In the genomic region with DNA sequence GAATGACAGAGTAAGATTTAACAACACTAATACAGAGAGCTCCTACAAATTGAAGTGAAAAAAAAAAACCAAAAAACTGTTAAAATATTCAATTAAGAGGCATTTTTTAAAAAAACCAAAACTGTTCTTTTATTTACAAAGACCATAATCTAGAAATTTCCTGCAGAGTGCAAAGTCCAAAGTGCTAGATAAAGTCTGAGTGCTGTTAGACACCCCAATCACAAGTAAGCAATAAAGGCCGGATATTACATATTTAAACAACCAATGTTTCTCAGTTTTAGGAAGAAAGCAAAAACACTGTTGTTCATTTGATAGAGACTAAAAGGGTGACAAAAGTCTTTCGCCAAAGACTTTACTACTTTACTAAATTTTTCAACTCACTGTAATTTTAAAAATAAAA, we compare ENCODE assay signal across 3 cellular contexts.
DNase-seq lines count a peak whose midpoint lies in the region; ATAC-seq, FAIRE-seq and TF ChIP-seq lines count a peak whose summit lies in the region.
"Not testable (repeated sequence)": the region's sequence is repeated elsewhere in the genome, so short reads cannot be mapped to it uniquely, and the experiment has no call there.

No MANE protein-coding gene starts in this region.

- FAIRE-seq in kidney (lab: Jason Lieb, UNC) (peak; percentile 50), pancreas (lab: Jason Lieb, UNC) (peak; percentile 39)

- H3K27me3 ChIP-seq in osteoblast (ENCODE audit: insufficient read depth, low read length); pancreas: not testable (repeated sequence)

- intact Hi-C loops in kidney (cut with DNase I); pancreas (cut with DNase I): not testable (repeated sequence)

- not testable (repeated sequence) for H3K4me3 ChIP-seq in kidney (ENCODE audit: low read length in 2 of 2); osteoblast (ENCODE audit: insufficient read depth, low read length); pancreas

- H3K27ac ChIP-seq in kidney (ENCODE audit: low read depth in 2 of 2, low read length in 2 of 2); osteoblast (ENCODE audit: low read depth, low read length); pancreas: not testable (repeated sequence)

- H3K4me1 ChIP-seq in kidney (ENCODE audit: control insufficient read depth in 1 of 2, insufficient read depth in 1 of 2, low read depth in 1 of 2, low read length in 2 of 2); osteoblast (ENCODE audit: insufficient read depth, low read length); pancreas: not testable (repeated sequence)

- not testable (repeated sequence) for H4K20me1 ChIP-seq in osteoblast (ENCODE audit: insufficient read depth, low read length)

- 40 to 47% methylated on average over 2 of the region's 2 CpGs for WGBS in pancreas, 2 donors

- H2AFZ ChIP-seq in osteoblast (ENCODE audit: low read length) = not testable (repeated sequence)

- DNase-seq in kidney, pancreas: not testable (repeated sequence)
- peak; percentile 0 for DNase-seq in osteoblast (ENCODE audit: insufficient read length, low spot score, missing footprints)

- not testable (repeated sequence) for H3K9ac ChIP-seq in kidney (ENCODE audit: low read length in 2 of 2)

- not testable (repeated sequence) for H3K79me2 ChIP-seq in osteoblast (ENCODE audit: insufficient read depth, low read length)

- H3K4me2 ChIP-seq in osteoblast (ENCODE audit: insufficient read depth, low read length) = not testable (repeated sequence)

- not testable (repeated sequence) for TF ChIP-seq CTCF in kidney (IDR thresholded peaks at IDR 0.05; ENCODE audit: borderline replicate concordance, extremely low read depth, insufficient read depth); osteoblast (IDR thresholded peaks at IDR 0.05; ENCODE audit: extremely low read depth, low read depth, low read length); pancreas (IDR thresholded peaks at IDR 0.05)

- not testable (repeated sequence) for H3K36me3 ChIP-seq in kidney (ENCODE audit: control insufficient read depth in 1 of 2, insufficient read depth in 2 of 2, low read length in 2 of 2); osteoblast (ENCODE audit: insufficient read depth, low read length); pancreas

- ATAC-seq in pancreas = peak in 3 of 4 donors; percentile 44 to 59 (median 55)

- H3K9me3 ChIP-seq in kidney (ENCODE audit: control insufficient read depth in 1 of 2, low read length in 2 of 2); osteoblast (ENCODE audit: low read depth, low read length); pancreas: not testable (repeated sequence)
